Comparison of ENCODE assay signal across 21 cellular contexts in genomic region chr15:37056894-37057205, GRCh38. TPM values are rescaled to one million over a fixed set of nuclear protein-coding genes. Genes with fewer than 3 reads are reported as not detected.
DNase-seq lines count a peak whose midpoint lies in the region; ATAC-seq, FAIRE-seq and TF ChIP-seq lines count a peak whose summit lies in the region.
"Had no signal": no experiment of that assay in that cellular context is flagged by ENCODE, and none has a peak within 500 bp of the region (broad histone marks: within the 10 kb centered on the region; RNA-seq: fewer than 3 reads in every experiment).

No MANE protein-coding gene starts in this region.

- TF ChIP-seq EP300 in GM12878 (IDR thresholded peaks at IDR 0.05; ENCODE audit: borderline replicate concordance in 1 of 2, control insufficient read depth in 1 of 2, low read depth in 2 of 2, low read length in 2 of 2) (no peak), gastroesophageal sphincter (IDR thresholded peaks at IDR 0.05) (no peak), tibial nerve (IDR thresholded peaks at IDR 0.05) (no peak)

- H3K4me2 ChIP-seq in GM12878 (ENCODE audit: control insufficient read depth, insufficient read depth) (no peak overlapping the region), smooth muscle cell (peak overlapping the region; percentile 25)

- H3K27ac ChIP-seq in GM12878 (ENCODE audit: control insufficient read depth, insufficient read depth), result no peak overlapping the region
- peak overlapping the region in 3 of 4 donors; percentile 48 to 73 (median 61) for H3K27ac ChIP-seq in gastroesophageal sphincter
- H3K27ac ChIP-seq in smooth muscle cell (ENCODE audit: low read depth), result peak overlapping the region; percentile 67
- peak overlapping the region in 2 of 4 donors; percentile 11 to 43 for H3K27ac ChIP-seq in tibial nerve
- H3K27ac ChIP-seq: VCaP had no signal

- CTCF ChIA-PET in GM12878 (lab: Yijun Ruan, JAX), result interaction anchor here (0.7 to 1.4 kb wide), 3 partner anchors 9 to 24 kb away, joined by 3 to 4 read pairs (median 3); no protein-coding TSS in a partner anchor

- SMC1A ChIA-PET in GM12878 (lab: Charles Lee; ENCODE audit: uncharacterized antibody, unreplicated experiment), result interaction anchor here (1.4 to 1.5 kb wide), 2 partner anchors 9 to 10 kb away, joined by 3 to 4 read pairs; no protein-coding TSS in a partner anchor

- DNase-seq in GM12878 (ENCODE audit: low read depth, low spot score) (no peak), smooth muscle cell (lab: John Stamatoyannopoulos, UW; ENCODE audit: unreplicated experiment) (no peak), NCI-H128 (lab: John Stamatoyannopoulos, UW; ENCODE audit: unreplicated experiment) (no peak), NCI-H345 treated with DMSO at 0.1 percent for 48 hours (lab: John Stamatoyannopoulos, UW; ENCODE audit: unreplicated experiment) (no peak), tibial nerve (ENCODE audit: low spot score in 2 of 2) (no peak)
- DNase-seq: activated CD4-positive, alpha-beta T cell treated with anti-CD3 and anti-CD28 coated beads, Interleukin-2, amount 50 U/mL, for 48 hours; activated naive CD4-positive, alpha-beta T cell treated with anti-CD3 and anti-CD28 coated beads for 36 hours; EL; HCEC 1CT; KG1; mammary epithelial cell; NCI-H526 treated with DMSO at 0.1 percent for 48 hours; SIG-M5; small intestine; stimulated activated CD4-positive, alpha-beta T cell treated with anti-CD3 and anti-CD28 coated beads, Interleukin-4, amount 100 ng/mL, for 24 hours had no signal

- H3K9me3 ChIP-seq in GM12878 (replicated peaks; ENCODE audit: control insufficient read depth, insufficient read depth, low read length), result no peaks in the 10 kb centered on the region
- H3K9me3 ChIP-seq in gastroesophageal sphincter, result no peaks in the 10 kb centered on the region
- no peaks in the 10 kb centered on the region for H3K9me3 ChIP-seq in mucosa of stomach (ENCODE audit: control insufficient read depth, low read length)
- no peaks in the 10 kb centered on the region for H3K9me3 ChIP-seq in smooth muscle cell (replicated peaks; ENCODE audit: low read depth)
- H3K9me3 ChIP-seq in tibial nerve, result no peaks in the 10 kb centered on the region

- TF ChIP-seq RAD21 in GM12878 (IDR thresholded peaks at IDR 0.05; ENCODE audit: insufficient read depth, low read depth, low read length), result no peak

- TF ChIP-seq POLR2A in GM12878 (IDR thresholded peaks at IDR 0.05; ENCODE audit: low read depth, low read length) (no peak), gastroesophageal sphincter (IDR thresholded peaks at IDR 0.05) (no peak), tibial nerve (IDR thresholded peaks at IDR 0.05) (no peak)

- no peak overlapping the region for H3K9ac ChIP-seq in GM12878 (ENCODE audit: control insufficient read depth, insufficient read depth, low read length)
- H3K9ac ChIP-seq in mucosa of stomach (ENCODE audit: low read length), result peak overlapping the region; percentile 28
- peak overlapping the region; percentile 39 for H3K9ac ChIP-seq in smooth muscle cell (ENCODE audit: low read depth)

- in situ Hi-C loops in GM12878 (cut with MboI), result no loop called here

- POLR2A ChIA-PET in GM12878 (lab: Charles Lee), result no interaction called here

- no peak for FAIRE-seq in GM12878 (lab: Jason Lieb, UNC)
- FAIRE-seq: GM19239, small intestine had no signal

- BruUV-seq in GM12878 (replicated peaks; lab: Mats Ljungman, UMichigan), result TSS peak; percentile 7

- H3K4me1 ChIP-seq in GM12878 (ENCODE audit: control insufficient read depth, insufficient read depth, low read length), result no peaks in the 10 kb centered on the region
- H3K4me1 ChIP-seq in gastroesophageal sphincter, result peaks cover 0 to 57% (median 17%) of the 10 kb centered on the region in 3 donors
- H3K4me1 ChIP-seq in mucosa of stomach (ENCODE audit: control insufficient read depth, insufficient read depth, low read length), result peaks cover 36% of the 10 kb centered on the region
- peaks cover 44% of the 10 kb centered on the region for H3K4me1 ChIP-seq in smooth muscle cell (ENCODE audit: low read depth)
- peaks cover 0 to 17% (median 0%) of the 10 kb centered on the region in 4 donors for H3K4me1 ChIP-seq in tibial nerve

- RAD21 ChIA-PET in GM12878 (lab: Charles Lee; ENCODE audit: unreplicated experiment), result no interaction called here

- TF ChIP-seq CTCF in GM12878 (IDR thresholded peaks at IDR 0.05 in 2 of 3, conservative IDR thresholded peaks at IDR 0.05 in 1 of 3; ENCODE audit: control insufficient read depth in 2 of 3, extremely low read depth in 1 of 3, insufficient read depth in 1 of 3, low read depth in 3 of 3, low read length in 3 of 3) (no peak), gastroesophageal sphincter (IDR thresholded peaks at IDR 0.05) (no peak), smooth muscle cell (IDR thresholded peaks at IDR 0.05; ENCODE audit: borderline replicate concordance, insufficient read depth, poor library complexity, severe bottlenecking) (no peak), tibial nerve (IDR thresholded peaks at IDR 0.05) (no peak)

- no peaks in the 10 kb centered on the region for H3F3A ChIP-seq in smooth muscle cell (ENCODE audit: low read depth)

- H3K27me3 ChIP-seq in GM12878 (replicated peaks in 1 of 2; ENCODE audit: control insufficient read depth in 2 of 2, insufficient read depth in 2 of 2, low read length in 1 of 2), result no peaks in the 10 kb centered on the region
- no peaks in the 10 kb centered on the region for H3K27me3 ChIP-seq in gastroesophageal sphincter
- no peaks in the 10 kb centered on the region for H3K27me3 ChIP-seq in mucosa of stomach (ENCODE audit: control insufficient read depth, insufficient read depth, low read length)
- H3K27me3 ChIP-seq in smooth muscle cell (ENCODE audit: low read depth), result no peaks in the 10 kb centered on the region
- H3K27me3 ChIP-seq in tibial nerve, result peaks cover 0 to 6% of the 10 kb centered on the region in 2 donors

- WGBS in GM12878 (ENCODE audit: insufficient coverage, insufficient replicate concordance, low lambda C conversion rate, missing lambda C conversion rate), result 69% methylated on average over 6 of the region's 6 CpGs
- WGBS in gastroesophageal sphincter (ENCODE audit: low coverage in 1 of 2), 2 donors, result 82 to 85% methylated on average over 3 to 6 of the region's 6 CpGs
- WGBS in smooth muscle cell (ENCODE audit: low lambda C conversion rate), result 92% methylated on average over 6 of the region's 6 CpGs
- WGBS in tibial nerve, 2 donors, result 76 to 81% methylated on average over 6 of the region's 6 CpGs

- no peak overlapping the region for H3K4me3 ChIP-seq in GM12878
- no peak overlapping the region for H3K4me3 ChIP-seq in gastroesophageal sphincter
- H3K4me3 ChIP-seq in mucosa of stomach (ENCODE audit: low read length), result no peak overlapping the region
- H3K4me3 ChIP-seq in smooth muscle cell, result no peak overlapping the region
- no peak overlapping the region for H3K4me3 ChIP-seq in tibial nerve

- H3K36me3 ChIP-seq in GM12878 (ENCODE audit: control insufficient read depth in 2 of 2, insufficient read depth in 2 of 2, low read length in 1 of 2) (no peaks in the 10 kb centered on the region; a peak in 1 of 4 replicates), gastroesophageal sphincter (peaks cover 0 to under 1% of the 10 kb centered on the region in 2 donors), mucosa of stomach (ENCODE audit: control insufficient read depth, insufficient read depth, low read length) (no peaks in the 10 kb centered on the region), smooth muscle cell (ENCODE audit: low read depth) (peaks cover 6% of the 10 kb centered on the region), tibial nerve (no peaks in the 10 kb centered on the region)

- H4K20me1 ChIP-seq in GM12878 (ENCODE audit: control insufficient read depth, insufficient read depth) (no peaks in the 10 kb centered on the region), smooth muscle cell (ENCODE audit: low read depth) (no peaks in the 10 kb centered on the region)

- H2AFZ ChIP-seq in GM12878 (ENCODE audit: control insufficient read depth, low read depth, low read length), result no peak overlapping the region
- no peak overlapping the region for H2AFZ ChIP-seq in smooth muscle cell (ENCODE audit: low read depth)

- no peaks in the 10 kb centered on the region for H3K79me2 ChIP-seq in GM12878 (ENCODE audit: control insufficient read depth, insufficient read depth, low read length)
- H3K79me2 ChIP-seq in smooth muscle cell (ENCODE audit: low read depth), result peaks cover 37% of the 10 kb centered on the region

- intact Hi-C loops in GM12878 (cut with micrococcal nuclease; ENCODE audit: unreplicated experiment), result loop anchor here (10.0 kb wide), 1 partner anchor 62 kb away; no protein-coding TSS in a partner anchor

- no peak for ATAC-seq in GM12878
- ATAC-seq in gastroesophageal sphincter, result peak; percentile 4
- no peak for ATAC-seq in GM21737 (IDR thresholded peaks at IDR 0.05; ENCODE audit: unreplicated experiment)

RNA-seq across cellular contexts. Expression of gene MEIS2, which starts 43.5 kb away (rescaled TPM):
- total RNA-seq in GM12878 (2013; cell fraction: nucleolus; rRNA removed), result 136 and 143 TPM in 2 replicates
- total RNA-seq in GM12878 (2014; rRNA removed) (35.2 and 38.6 TPM in 2 replicates), GM12878 (2014; rRNA removed; fragmentation: Illumina TruSeq; extraction: Trizol) (32.3 and 34.0 TPM in 2 replicates), GM12878 (2021) (33.4 and 34.8 TPM in 2 replicates), gastroesophageal sphincter (100 to 1,000 TPM in 1 of 4 donors, 10 to 100 TPM in 3; 43.1 to 108 (median 85.7) TPM), smooth muscle cell (18.8 and 33.4 TPM in 2 replicates), tibial nerve (10 to 100 TPM in 3 of 4 donors, 1 to 10 TPM in 1; 9.4 to 15.7 (median 14.3) TPM)
- 6.0 TPM for polyA plus RNA-seq in GM12878 (2011; ENCODE audit: low read depth)
- polyA plus RNA-seq in GM12878 (2011; rRNA removed) (13.1 and 21.2 TPM in 2 replicates), GM12878 (2014; fragmentation: Illumina TruSeq; extraction: Trizol) (48.9 and 54.0 TPM in 2 replicates), GM12878 (2014; fragmentation: Nextera tagmentation; extraction: Ambion mirVana) (1 to 10 TPM; 9.2 to 9.4 TPM), GM12878 (2014; rRNA removed) (17.4 and 22.3 TPM in 2 replicates), GM12878 (2016; fragmentation: Nextera tagmentation; extraction: Ambion mirVana) (10 to 100 TPM; 16.9 to 19.7 TPM), smooth muscle cell (13.0 and 16.7 TPM in 2 replicates)
- 19.9 and 22.9 TPM in 2 replicates for polyA plus RNA-seq in GM12878 (2011; cell fraction: cytosol; rRNA removed)
- polyA plus RNA-seq in GM12878 (2011; cell fraction: nucleus; rRNA removed), result 49.1 and 52.6 TPM in 2 replicates
- 10.5 and 12.8 TPM in 2 replicates for polyA plus RNA-seq in GM12878 (2012)
- polyA minus RNA-seq in GM12878 (2011; rRNA and poly(A)+ RNA removed), result 47.6 and 57.6 TPM in 2 replicates
- polyA minus RNA-seq in GM12878 (2011; cell fraction: cytosol; rRNA and poly(A)+ RNA removed), result 8.1 and 9.4 TPM in 2 replicates
- polyA minus RNA-seq in GM12878 (2011; cell fraction: nucleus; rRNA and poly(A)+ RNA removed), result 88.5 and 167 TPM in 2 replicates
- total RNA-seq: activated naive CD4-positive, alpha-beta T cell treated with anti-CD3 and anti-CD28 coated beads for 36 hours; T-helper 1 cell treated with Interleukin-12 subunit alpha and Interleukin-12 subunit beta and Interleukin-4 antibody, amounts not matched to agents 30 ng/mL and 1 ng/mL, for 36 hours had no signal
